In genomic region chr11:92735039-92735438, GRCh38 we compare ENCODE assay signal across 13 cellular contexts.
DNase-seq lines count a peak whose midpoint lies in the region; ATAC-seq, FAIRE-seq and TF ChIP-seq lines count a peak whose summit lies in the region.
"Had no signal": no experiment of that assay in that cellular context is flagged by ENCODE, and none has a peak within 500 bp of the region (broad histone marks: within the 10 kb centered on the region; RNA-seq: fewer than 3 reads in every experiment).

No MANE protein-coding gene starts in this region.

- no peaks in the 10 kb centered on the region for H3K9me3 ChIP-seq in Loucy (ENCODE audit: insufficient read depth, low read depth, low read length)
- no peaks in the 10 kb centered on the region for H3K9me3 ChIP-seq in H1 (ENCODE audit: insufficient read depth in 2 of 2, low read depth in 1 of 2, low read length in 1 of 2)
- no peaks in the 10 kb centered on the region for H3K9me3 ChIP-seq in T-helper 17 cell (ENCODE audit: control insufficient read depth, low read length, poor library complexity, severe bottlenecking)
- H3K9me3 ChIP-seq: BLaER1 treated with 17β-estradiol and CSF1 and Interleukin-3, amounts not matched to agents 10 nM and 100 nM had no signal

- H2BK15ac ChIP-seq in H1 (ENCODE audit: low read length) = no peak overlapping the region

- H3K18ac ChIP-seq in H1 (ENCODE audit: extremely low read depth, low read length) = no peak overlapping the region

- no peaks in the 10 kb centered on the region for H4K20me1 ChIP-seq in Loucy (ENCODE audit: insufficient read depth, low read length, poor library complexity, severe bottlenecking)
- H4K20me1 ChIP-seq in H1 (replicated peaks in 1 of 2; ENCODE audit: control insufficient read depth in 1 of 2, insufficient read depth in 2 of 2, low read length in 2 of 2) = no peaks in the 10 kb centered on the region
- H4K20me1 ChIP-seq: BLaER1 treated with 17β-estradiol and CSF1 and Interleukin-3, amounts not matched to agents 10 nM and 100 nM had no signal

- no peak for ATAC-seq in GM18858 (IDR thresholded peaks at IDR 0.05; ENCODE audit: unreplicated experiment)
- no peak for ATAC-seq in T-helper 17 cell
- ATAC-seq: activated T-helper 17 cell treated with anti-CD3 and anti-CD28 coated beads, Interleukin-2, amount 50 U/mL, for 72 hours had no signal

- no peak overlapping the region for H2BK20ac ChIP-seq in H1 (ENCODE audit: low read length)

- no peak overlapping the region for H2BK5ac ChIP-seq in H1 (ENCODE audit: low read depth, low read length)

- H3K27me3 Mint-ChIP-seq in progenitor cell of endocrine pancreas (no peaks in the 10 kb centered on the region), T-helper 17 cell (peaks cover 7% of the 10 kb centered on the region)

- H3F3A ChIP-seq in Loucy (ENCODE audit: low read depth) = no peaks in the 10 kb centered on the region

- H3K14ac ChIP-seq in H1 (ENCODE audit: insufficient read length) = no peak overlapping the region

- TF ChIP-seq EP300 in H1 (IDR thresholded peaks at IDR 0.05; ENCODE audit: borderline replicate concordance in 1 of 2, low read depth in 2 of 2, low read length in 2 of 2) = no peak

- peak; percentile 45 for DNase-seq in NCI-H748 (lab: John Stamatoyannopoulos, UW; ENCODE audit: unreplicated experiment)
- no peak for DNase-seq in NCI-H748 treated with DMSO at 0.1 percent for 48 hours (lab: John Stamatoyannopoulos, UW)
- no peak for DNase-seq in H1 (ENCODE audit: low read depth in 1 of 2, low spot score in 2 of 2)
- DNase-seq in progenitor cell of endocrine pancreas (ENCODE audit: low spot score, unreplicated experiment) = no peak
- no peak for DNase-seq in T-helper 17 cell
- no peak for DNase-seq in frontal cortex (ENCODE audit: low spot score in 2 of 2)
- DNase-seq: NCI-H226, T-helper 9 cell had no signal

- H3K4me3 ChIP-seq in Loucy (ENCODE audit: low read length, poor library complexity, severe bottlenecking) (no peak overlapping the region), H1 (ENCODE audit: extremely low read depth in 1 of 4, insufficient read depth in 2 of 4, low read depth in 3 of 4, low read length in 4 of 4) (no peak overlapping the region)
- H3K4me3 ChIP-seq: BLaER1 treated with 17β-estradiol and CSF1 and Interleukin-3, amounts not matched to agents 10 nM and 100 nM had no signal

- H3K36me3 ChIP-seq in Loucy (ENCODE audit: insufficient read depth, low read length) (no peaks in the 10 kb centered on the region), H1 (ENCODE audit: control insufficient read depth in 2 of 4, insufficient read depth in 4 of 4, low read length in 3 of 4) (no peaks in the 10 kb centered on the region)
- H3K36me3 ChIP-seq: BLaER1 treated with 17β-estradiol and CSF1 and Interleukin-3, amounts not matched to agents 10 nM and 100 nM had no signal

- H3K4me3 Mint-ChIP-seq in progenitor cell of endocrine pancreas (ENCODE audit: low read depth) (no peak overlapping the region), T-helper 17 cell (no peak overlapping the region)
- H3K4me3 Mint-ChIP-seq: activated T-helper 17 cell treated with anti-CD3 and anti-CD28 coated beads, Interleukin-2, amount 50 U/mL, for 72 hours had no signal

- H3K23me2 ChIP-seq in H1 (ENCODE audit: low read depth, low read length) = no peaks in the 10 kb centered on the region

- TF ChIP-seq RAD21 in H1 (IDR thresholded peaks at IDR 0.05 in 1 of 2, conservative IDR thresholded peaks at IDR 0.05 in 1 of 2; ENCODE audit: low read depth in 2 of 2, low read length in 2 of 2) = peak; percentile 52 to 61

- H3K56ac ChIP-seq in H1 (replicated peaks; ENCODE audit: insufficient read length, low read depth, low read length) = no peak overlapping the region

- H3K9ac ChIP-seq in Loucy (ENCODE audit: low read depth, low read length, poor library complexity, severe bottlenecking) = no peak overlapping the region
- H3K9ac ChIP-seq in H1 (replicated peaks in 1 of 4; ENCODE audit: extremely low read depth in 1 of 4, low read depth in 3 of 4, low read length in 3 of 4) = no peak overlapping the region
- H3K9ac ChIP-seq: BLaER1 treated with 17β-estradiol and CSF1 and Interleukin-3, amounts not matched to agents 10 nM and 100 nM had no signal

- H3K4me1 ChIP-seq in Loucy (ENCODE audit: insufficient read depth, low read length, poor library complexity, severe bottlenecking) (no peaks in the 10 kb centered on the region), H1 (replicated peaks in 1 of 4; ENCODE audit: control insufficient read depth in 3 of 4, insufficient read depth in 4 of 4, low read length in 3 of 4) (no peaks in the 10 kb centered on the region)
- H3K4me1 ChIP-seq: BLaER1 treated with 17β-estradiol and CSF1 and Interleukin-3, amounts not matched to agents 10 nM and 100 nM had no signal

- H3K79me1 ChIP-seq in H1 (ENCODE audit: low read depth, low read length) = no peaks in the 10 kb centered on the region

- no peak overlapping the region for H3K4me2 ChIP-seq in Loucy (ENCODE audit: low read depth, low read length, poor library complexity, severe bottlenecking)
- no peak overlapping the region for H3K4me2 ChIP-seq in H1 (ENCODE audit: insufficient read depth in 1 of 2, low read depth in 2 of 2, low read length in 2 of 2)
- H3K4me2 ChIP-seq: BLaER1 treated with 17β-estradiol and CSF1 and Interleukin-3, amounts not matched to agents 10 nM and 100 nM had no signal

- no peak overlapping the region for H3K27ac ChIP-seq in H1 (ENCODE audit: low read depth, low read length)
- H3K27ac ChIP-seq: BLaER1 treated with 17β-estradiol and CSF1 and Interleukin-3, amounts not matched to agents 10 nM and 100 nM; HL-60 had no signal

- H4K8ac ChIP-seq in H1 (ENCODE audit: extremely low read depth, insufficient read depth, low read length) = no peak overlapping the region

- no peaks in the 10 kb centered on the region for H3K9me2 ChIP-seq in Loucy (replicated peaks; ENCODE audit: low read depth, low read length)

- TF ChIP-seq CTCF in Loucy (conservative IDR thresholded peaks at IDR 0.05; ENCODE audit: low read length) (peak; percentile 63), H1 (IDR thresholded peaks at IDR 0.05; ENCODE audit: control extremely low read depth in 1 of 3, insufficient read depth in 1 of 3, low read depth in 1 of 3, low read length in 3 of 3) (peak in 2 of 3 experiments; percentile 43 to 64; a peak in 3 of 4 replicates), progenitor cell of endocrine pancreas (IDR thresholded peaks at IDR 0.05; ENCODE audit: unreplicated experiment) (peak; percentile 57)

- FAIRE-seq in H1 (lab: Jason Lieb, UNC) (peak; percentile 69), frontal cortex (lab: Jason Lieb, UNC) (no peak)

- H3K9me3 Mint-ChIP-seq in progenitor cell of endocrine pancreas (ENCODE audit: low read depth) = no peaks in the 10 kb centered on the region
- H3K9me3 Mint-ChIP-seq: activated T-helper 17 cell treated with anti-CD3 and anti-CD28 coated beads, Interleukin-2, amount 50 U/mL, for 72 hours had no signal

- H3K27ac Mint-ChIP-seq in progenitor cell of endocrine pancreas (no peak overlapping the region), T-helper 17 cell (no peak overlapping the region)
- H3K27ac Mint-ChIP-seq: activated T-helper 17 cell treated with anti-CD3 and anti-CD28 coated beads, Interleukin-2, amount 50 U/mL, for 72 hours had no signal

- no peak overlapping the region for H2BK12ac ChIP-seq in H1 (ENCODE audit: low read depth, low read length)

- no peak overlapping the region for H3K4ac ChIP-seq in H1 (replicated peaks; ENCODE audit: insufficient read length, low read depth, low read length)

- no peak overlapping the region for H3K23ac ChIP-seq in H1 (ENCODE audit: insufficient read length)

- H3K27me3 ChIP-seq in Loucy (ENCODE audit: insufficient read depth, low read length, poor library complexity, severe bottlenecking) = no peaks in the 10 kb centered on the region
- H3K27me3 ChIP-seq in H1 (replicated peaks in 1 of 4; ENCODE audit: control insufficient read depth in 3 of 4, extremely low read depth in 1 of 4, insufficient read depth in 3 of 4, low read length in 3 of 4) = no peaks in the 10 kb centered on the region
- H3K27me3 ChIP-seq: BLaER1 treated with 17β-estradiol and CSF1 and Interleukin-3, amounts not matched to agents 10 nM and 100 nM had no signal

- POLR2A ChIA-PET in H1 (lab: Charles Lee; ENCODE audit: partially characterized antibody) = no interaction called here

- CTCF ChIA-PET in H1 (lab: Charles Lee; ENCODE audit: partially characterized antibody) = interaction anchor here (0.6 to 2.4 kb wide), 15 partner anchors 8 to 573 kb away, joined by 3 to 10 read pairs (median 4); no protein-coding TSS in a partner anchor

- no peak overlapping the region for H4K91ac ChIP-seq in H1 (replicated peaks; ENCODE audit: insufficient read length, low read length)

- peaks cover 3% of the 10 kb centered on the region for H3K4me1 Mint-ChIP-seq in progenitor cell of endocrine pancreas (ENCODE audit: low read depth)
- H3K4me1 Mint-ChIP-seq in T-helper 17 cell = no peaks in the 10 kb centered on the region
- H3K4me1 Mint-ChIP-seq: activated T-helper 17 cell treated with anti-CD3 and anti-CD28 coated beads, Interleukin-2, amount 50 U/mL, for 72 hours had no signal

- H2BK120ac ChIP-seq in H1 (replicated peaks; ENCODE audit: low read depth, low read length) = no peak overlapping the region

- no peaks in the 10 kb centered on the region for H3K79me2 ChIP-seq in Loucy (ENCODE audit: insufficient read depth, low read length)
- H3K79me2 ChIP-seq in H1 (ENCODE audit: control insufficient read depth in 1 of 2, insufficient read depth in 2 of 2, low read length in 2 of 2) = no peaks in the 10 kb centered on the region

- no peak for TF ChIP-seq POLR2A in H1 (IDR thresholded peaks at IDR 0.05; ENCODE audit: control extremely low read depth in 1 of 2, low read depth in 2 of 2, low read length in 2 of 2)

- 86% methylated on average over 1 of the region's 1 CpG; no CpG with 5 or more reads in 1 of the 2 experiments for WGBS in H1 (ENCODE audit: extremely low coverage in 1 of 2, insufficient coverage in 1 of 2, insufficient read length in 1 of 2, insufficient replicate concordance in 2 of 2, low coverage in 1 of 2, low lambda C conversion rate in 2 of 2, missing lambda C conversion rate in 1 of 2), 2 experiments

- H4K5ac ChIP-seq in H1 (ENCODE audit: insufficient read length, low read depth, low read length) = no peak overlapping the region

- no peak overlapping the region for H2AFZ ChIP-seq in Loucy (ENCODE audit: low read length)
- no peak overlapping the region for H2AFZ ChIP-seq in H1 (ENCODE audit: low read length)

- H3K36me3 Mint-ChIP-seq in progenitor cell of endocrine pancreas (ENCODE audit: insufficient read depth) = no peaks in the 10 kb centered on the region
- no peaks in the 10 kb centered on the region for H3K36me3 Mint-ChIP-seq in T-helper 17 cell (ENCODE audit: low read depth)

- H2AK5ac ChIP-seq in H1 (ENCODE audit: low read depth, low read length) = no peak overlapping the region

TF ChIP-seq in H1, 55 proteins besides CTCF, POLR2A, EP300 and RAD21 (continues in another document):
- TF ChIP-seq SP4 (IDR thresholded peaks at IDR 0.05; ENCODE audit: low read length) (no peak), NRF1 (IDR thresholded peaks at IDR 0.05; ENCODE audit: low read depth, low read length) (no peak), BCL11A (IDR thresholded peaks at IDR 0.05; ENCODE audit: low read depth in 2 of 2, low read length in 2 of 2) (no peak), MAX (IDR thresholded peaks at IDR 0.05) (no peak)
